ENCODE assay signal across 10 cellular contexts in genomic region chr1:26287033-26287711, GRCh38. TPM values are rescaled to one million over a fixed set of nuclear protein-coding genes. Genes with fewer than 3 reads are reported as not detected.
DNase-seq lines count a peak whose midpoint lies in the region; ATAC-seq and TF ChIP-seq lines count a peak whose summit lies in the region.
"Had no signal": no experiment of that assay in that cellular context is flagged by ENCODE, and none has a peak within 500 bp of the region (broad histone marks: within the 10 kb centered on the region; RNA-seq: fewer than 3 reads in every experiment).

No MANE protein-coding gene starts in this region.

- H2AFZ ChIP-seq in PC-3 (ENCODE audit: low read length) = no peak overlapping the region

- H3K9ac ChIP-seq in PC-3 (ENCODE audit: low read length) = no peak overlapping the region

- CTCF ChIA-PET in PC-3 (lab: Charles Lee) = no interaction called here

- 0 out of 2 replicates have a peak, but pooled peaks cover 4% of the 10 kb centered on the region for H3K79me2 ChIP-seq in PC-3 (ENCODE audit: low read length)

- no peak for TF ChIP-seq CTCF in type B pancreatic cell (conservative IDR thresholded peaks at IDR 0.05)
- no peak for TF ChIP-seq CTCF in PC-3 (conservative IDR thresholded peaks at IDR 0.05; ENCODE audit: low read depth, low read length)

- peak; percentile 40 for DNase-seq in activated CD4-positive, alpha-beta T cell treated with anti-CD3 and anti-CD28 coated beads for 1 hour
- DNase-seq in left cardiac atrium (peak; percentile 61), type B pancreatic cell (ENCODE audit: extremely low spot score, unreplicated experiment) (no peak), PC-3 (no peak)

- no peak overlapping the region for H3K27ac ChIP-seq in PC-3 (ENCODE audit: low read length)

- H3F3A ChIP-seq in PC-3 (ENCODE audit: low read length, unreplicated experiment) = no peaks in the 10 kb centered on the region

- BruUV-seq in PC-3 (replicated peaks; lab: Mats Ljungman, UMichigan) = no TSS peak

- H3K4me3 Mint-ChIP-seq in type B pancreatic cell = no peak overlapping the region

- H3K36me3 ChIP-seq in PC-3 (ENCODE audit: low read depth, low read length) = no peaks in the 10 kb centered on the region

- intact Hi-C loops in left cardiac atrium (cut with DNase I) (no loop called here), PC-3 (cut with micrococcal nuclease) (no loop called here)

- no peaks in the 10 kb centered on the region for H3K9me2 ChIP-seq in PC-3 (replicated peaks; ENCODE audit: low read length)

- H3K36me3 Mint-ChIP-seq in type B pancreatic cell = no peaks in the 10 kb centered on the region

- peaks cover 34% of the 10 kb centered on the region for H3K4me1 Mint-ChIP-seq in type B pancreatic cell (ENCODE audit: unreplicated experiment)

- H3K9me3 ChIP-seq in PC-3 (ENCODE audit: low read length) = no peaks in the 10 kb centered on the region

- peak overlapping the region; percentile 10 for H3K27ac Mint-ChIP-seq in type B pancreatic cell

- no peaks in the 10 kb centered on the region for H3K27me3 ChIP-seq in PC-3 (ENCODE audit: low read length)

- H3K4me2 ChIP-seq in PC-3 (ENCODE audit: low read length) = no peak overlapping the region

- no peak overlapping the region for H3K4me3 ChIP-seq in PC-3 (ENCODE audit: low read length)

- no peaks in the 10 kb centered on the region for H3K9me3 Mint-ChIP-seq in type B pancreatic cell

- ATAC-seq in GM18511 (IDR thresholded peaks at IDR 0.05; ENCODE audit: unreplicated experiment) (peak; percentile 47), HG03175 (IDR thresholded peaks at IDR 0.05; ENCODE audit: unreplicated experiment) (peak; percentile 50), left cardiac atrium (peak; percentile 18 to 25), PC-3 (no peak), HG03442 (IDR thresholded peaks at IDR 0.05; ENCODE audit: unreplicated experiment) (no peak), GM21360 (IDR thresholded peaks at IDR 0.05; ENCODE audit: unreplicated experiment) (no peak)
- ATAC-seq: Panc1 had no signal

- H3K27me3 Mint-ChIP-seq in type B pancreatic cell = no peaks in the 10 kb centered on the region

- H4K20me1 ChIP-seq in PC-3 (ENCODE audit: low read length) = no peaks in the 10 kb centered on the region

- peaks cover 24% of the 10 kb centered on the region for H3K4me1 ChIP-seq in PC-3 (ENCODE audit: insufficient read depth, low read length)

- POLR2A ChIA-PET in PC-3 (lab: Charles Lee; ENCODE audit: unreplicated experiment) = no interaction called here

RNA-seq across cellular contexts. Expression of gene SH3BGRL3, which starts 7.3 kb away (rescaled TPM):
- total RNA-seq in left cardiac atrium (10 to 100 TPM; 90.6 to 93.9 TPM), type B pancreatic cell (ENCODE audit: low replicate concordance) (78.1 and 105 TPM in 2 replicates), PC-3 (2014; rRNA removed) (181 and 193 TPM in 2 replicates)

RNA-seq across cellular contexts. Expression of gene UBXN11, which starts 19.3 kb away (rescaled TPM):
- total RNA-seq in left cardiac atrium (10 to 100 TPM; 14.5 to 15.7 TPM), type B pancreatic cell (ENCODE audit: low replicate concordance) (27.1 and 50.5 TPM in 2 replicates), PC-3 (2014; rRNA removed) (19.4 and 24.6 TPM in 2 replicates)

RNA-seq across cellular contexts. Expression of gene CD52, which starts 30.6 kb away (rescaled TPM):
- total RNA-seq in left cardiac atrium (10 to 100 TPM in 1 of 2 donors, 1 to 10 TPM in 1; 5.5 to 14.3 TPM), type B pancreatic cell (ENCODE audit: low replicate concordance) (0.75 and 0.93 TPM in 2 replicates), PC-3 (2014; rRNA removed) (not detected in 2 replicates)
- total RNA-seq: fibroblast of villous mesenchyme had no signal

RNA-seq across cellular contexts. Expression of gene CEP85, which starts 53.2 kb away (rescaled TPM):
- total RNA-seq in left cardiac atrium = 10 to 100 TPM; 17.7 to 38.6 TPM
- total RNA-seq in type B pancreatic cell (ENCODE audit: low replicate concordance) = 15.9 and 26.8 TPM in 2 replicates
- total RNA-seq in PC-3 (2014; rRNA removed) = 30.6 and 30.8 TPM in 2 replicates

Comparison
In these comparisons a context has a peak if more than half of its experiments do, and no peak if none do; other contexts are left out.
1. ATAC-seq: peak in GM18511 (single experiment), HG03175 (single experiment) and left cardiac atrium (2 of 2); none in PC-3 (single experiment), HG03442 (single experiment) and GM21360 (single experiment).
2. DNase-seq: peak in activated CD4-positive, alpha-beta T cell treated with anti-CD3 and anti-CD28 coated beads for 1 hour (single experiment) and left cardiac atrium (single experiment); none in type B pancreatic cell (single experiment) and PC-3 (single experiment).